ENCODE assay signal across 8 cellular contexts in the genomic region with DNA sequence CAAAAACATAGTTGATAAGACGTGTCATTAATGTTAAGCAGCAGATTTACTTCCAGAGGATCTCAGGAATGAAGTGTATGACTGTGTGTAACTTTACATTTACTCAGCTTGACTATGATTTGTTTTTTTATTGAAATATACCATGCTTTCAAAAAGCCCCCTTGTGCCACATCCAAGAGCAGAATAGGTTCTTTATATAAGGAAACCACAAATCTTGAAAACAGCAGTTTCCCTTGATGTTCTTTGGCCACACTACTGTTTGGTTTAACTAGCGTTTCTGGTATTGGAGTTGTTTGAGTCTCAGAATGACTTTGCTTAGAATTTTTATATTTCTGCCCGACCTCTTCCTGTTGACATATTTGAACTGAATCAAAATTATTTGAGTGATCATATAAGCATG. TPM values are rescaled to one million over a fixed set of nuclear protein-coding genes. Genes with fewer than 3 reads are reported as not detected.
DNase-seq lines count a peak whose midpoint lies in the region; ATAC-seq and TF ChIP-seq lines count a peak whose summit lies in the region.

No MANE protein-coding gene starts in this region.

- H3K36me3 Mint-ChIP-seq in activated CD4-positive, alpha-beta T cell treated with anti-CD3 and anti-CD28 coated beads for 36 hours (ENCODE audit: low read depth) = peaks cover 57% of the 10 kb centered on the region
- H3K36me3 Mint-ChIP-seq in T-cell (peaks cover 46% of the 10 kb centered on the region), osteocyte (ENCODE audit: unreplicated experiment) (peaks cover 4% of the 10 kb centered on the region)

- no peaks in the 10 kb centered on the region for H3K9me3 Mint-ChIP-seq in activated CD4-positive, alpha-beta T cell treated with anti-CD3 and anti-CD28 coated beads for 36 hours (ENCODE audit: low read depth)
- H3K9me3 Mint-ChIP-seq in T-cell = peaks cover 4 to 5% (median 5%) of the 10 kb centered on the region in 3 donors
- no peaks in the 10 kb centered on the region for H3K9me3 Mint-ChIP-seq in osteocyte (ENCODE audit: unreplicated experiment)

- no peak for TF ChIP-seq CTCF in osteocyte (IDR thresholded peaks at IDR 0.05)

- peaks cover 94% of the 10 kb centered on the region for H3K4me1 Mint-ChIP-seq in activated CD4-positive, alpha-beta T cell treated with anti-CD3 and anti-CD28 coated beads for 36 hours
- H3K4me1 Mint-ChIP-seq in T-cell = peaks cover 93 to 95% (median 93%) of the 10 kb centered on the region in 3 donors
- peaks cover 39% of the 10 kb centered on the region for H3K4me1 Mint-ChIP-seq in osteocyte (ENCODE audit: unreplicated experiment)

- intact Hi-C loops in activated CD4-positive, alpha-beta T cell treated with anti-CD3 and anti-CD28 coated beads for 36 hours (cut with DNase I, micrococcal nuclease) = loop anchor here (2.0 to 5.0 kb wide), 2 partner anchors 59 to 61 kb away; no protein-coding TSS in a partner anchor

- H3K4me3 Mint-ChIP-seq in activated CD4-positive, alpha-beta T cell treated with anti-CD3 and anti-CD28 coated beads for 36 hours = no peak overlapping the region
- H3K4me3 Mint-ChIP-seq in T-cell = peak overlapping the region; percentile 46 to 60 (median 58)
- H3K4me3 Mint-ChIP-seq in osteocyte (ENCODE audit: unreplicated experiment) = no peak overlapping the region

- H3K27ac Mint-ChIP-seq in activated CD4-positive, alpha-beta T cell treated with anti-CD3 and anti-CD28 coated beads for 36 hours = peak overlapping the region; percentile 88
- H3K27ac Mint-ChIP-seq in T-cell (peak overlapping the region; percentile 89 to 94), osteocyte (ENCODE audit: unreplicated experiment) (peak overlapping the region; percentile 47)

- POLR2A ChIA-PET in activated CD4-positive, alpha-beta T cell treated with anti-CD3 and anti-CD28 coated beads for 36 hours (lab: Charles Lee) = interaction anchor here (1.3 kb wide), 1 partner anchor 106 kb away, joined by 3 read pairs; no protein-coding TSS in a partner anchor
- POLR2A ChIA-PET in T-cell (lab: Charles Lee) = interaction anchor here in 1 of 2 donors (0.5 to 1.3 kb wide), 3 partner anchors 11 to 213 kb away, joined by 3 to 7 read pairs (median 4); no protein-coding TSS in a partner anchor

- no peaks in the 10 kb centered on the region for H3K27me3 Mint-ChIP-seq in activated CD4-positive, alpha-beta T cell treated with anti-CD3 and anti-CD28 coated beads for 36 hours
- H3K27me3 Mint-ChIP-seq in T-cell = no peaks in the 10 kb centered on the region
- no peaks in the 10 kb centered on the region for H3K27me3 Mint-ChIP-seq in osteocyte (ENCODE audit: unreplicated experiment)

- CTCF ChIA-PET in activated CD4-positive, alpha-beta T cell treated with anti-CD3 and anti-CD28 coated beads for 36 hours (lab: Charles Lee) = interaction anchor here (1.3 to 4.2 kb wide), 5 partner anchors 10 to 105 kb away, joined by 3 to 24 read pairs (median 7); no protein-coding TSS in a partner anchor
- CTCF ChIA-PET in T-cell (lab: Charles Lee) = interaction anchor here (0.6 to 1.5 kb wide), 7 partner anchors 10 to 249 kb away, joined by 3 to 7 read pairs (median 3); no protein-coding TSS in a partner anchor

- DNase-seq in activated CD4-positive, alpha-beta T cell treated with anti-CD3 and anti-CD28 coated beads for 36 hours = no peak
- no peak for DNase-seq in activated CD4-positive, alpha-beta T cell treated with anti-CD3 and anti-CD28 coated beads, Interleukin-2, amount 50 U/mL, for 4 hours
- DNase-seq in T-cell = peak in 16 of 34 experiments; percentile 7 to 56 (median 34)
- DNase-seq in osteocyte (ENCODE audit: extremely low spot score, unreplicated experiment) = no peak
- no peak for DNase-seq in NCI-H82 treated with DMSO at 0.1 percent for 48 hours (lab: John Stamatoyannopoulos, UW; ENCODE audit: unreplicated experiment)
- DNase-seq in nucleus accumbens (lab: John Stamatoyannopoulos, UW) = no peak
- DNase-seq in activated CD4-positive, alpha-beta T cell treated with anti-CD3 and anti-CD28 coated beads, Interleukin-2, amount 50 U/mL, for 1 hour = no peak

- peak; percentile 56 for ATAC-seq in activated CD4-positive, alpha-beta T cell treated with anti-CD3 and anti-CD28 coated beads for 36 hours
- peak; percentile 70 for ATAC-seq in HG02678 (IDR thresholded peaks at IDR 0.05; ENCODE audit: unreplicated experiment)
- ATAC-seq in T-cell (replicated peaks in 1 of 4) = peak; percentile 78 to 91 (median 86)

RNA-seq across cellular contexts. Expression of gene LRRC8C, which starts 25.0 kb away (rescaled TPM):
- 10 to 100 TPM; 31.5 to 37.1 TPM for total RNA-seq in activated CD4-positive, alpha-beta T cell treated with anti-CD3 and anti-CD28 coated beads for 36 hours
- total RNA-seq in T-cell = 10 to 100 TPM; 33.4 to 48.4 (median 41.9) TPM
- total RNA-seq in osteocyte = 3.5 and 3.8 TPM in 2 replicates

Comparison
In these comparisons a context has a peak if more than half of its experiments do, and no peak if none do; other contexts are left out.
1. H3K4me3 Mint-ChIP-seq: peak in T-cell (3 of 3); none in activated CD4-positive, alpha-beta T cell treated with anti-CD3 and anti-CD28 coated beads for 36 hours (single experiment) and osteocyte (single experiment).
2. Peak in every context shown above with its lines, with median percentiles within 50 percentile points of each other: ATAC-seq and H3K27ac Mint-ChIP-seq.